Comparison of ENCODE assay signal across 20 cellular contexts in the genomic region with DNA sequence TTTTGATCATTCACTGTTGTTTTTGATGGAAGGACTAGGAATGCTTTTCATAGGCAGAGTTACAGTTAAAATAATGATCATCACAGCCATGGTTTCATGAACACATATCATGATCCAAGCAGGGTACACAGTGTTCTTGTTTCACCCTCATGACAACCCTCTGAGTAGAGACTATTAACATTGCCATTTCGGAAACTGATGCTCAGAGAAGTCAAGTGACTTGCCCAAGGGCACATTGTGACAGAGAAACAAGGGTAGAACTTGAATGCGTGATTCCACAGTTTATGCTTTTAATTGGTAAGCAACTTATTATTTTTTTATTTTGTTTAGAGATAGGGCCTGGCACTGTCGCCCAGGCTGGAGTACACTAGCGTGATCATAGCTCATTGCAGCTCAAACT.
DNase-seq lines count a peak whose midpoint lies in the region; ATAC-seq, FAIRE-seq and TF ChIP-seq lines count a peak whose summit lies in the region.
"Had no signal": no experiment of that assay in that cellular context is flagged by ENCODE, and none has a peak within 500 bp of the region (broad histone marks: within the 10 kb centered on the region; RNA-seq: fewer than 3 reads in every experiment).

No MANE protein-coding gene starts in this region.

- no peaks in the 10 kb centered on the region; a peak in 1 of 22 replicates for H3K9me3 ChIP-seq in BLaER1 treated with 17β-estradiol and CSF1 and Interleukin-3, amounts not matched to agents 10 nM and 100 nM (replicated peaks in 1 of 11)
- H3K9me3 ChIP-seq in endothelial cell of umbilical vein (replicated peaks; ENCODE audit: control insufficient read depth, insufficient read depth, low read length) (no peaks in the 10 kb centered on the region), osteoblast (ENCODE audit: low read depth, low read length) (no peaks in the 10 kb centered on the region)
- H3K9me3 ChIP-seq: BE2C had no signal

- no peak for DNase-seq in endothelial cell of umbilical vein (ENCODE audit: low read depth, low spot score)
- DNase-seq in osteoblast (ENCODE audit: insufficient read length, low spot score, missing footprints) = peak; percentile 78
- no peak for DNase-seq in occipital lobe (lab: John Stamatoyannopoulos, UW)
- no peak for DNase-seq in NCI-H345 (lab: John Stamatoyannopoulos, UW)
- DNase-seq: 8988T; ACHN; BE2C; C1 segment of cervical spinal cord; CD4-positive, alpha-beta memory T cell; CD4-positive, CD25-positive, alpha-beta regulatory T cell; CD8-positive, alpha-beta memory T cell; COR-L47; DMS79 treated with DMSO at 0.1 percent for 48 hours; GF-D8 had no signal

- H3K4me3 ChIP-seq in BLaER1 treated with 17β-estradiol and CSF1 and Interleukin-3, amounts not matched to agents 10 nM and 100 nM = no peak overlapping the region
- no peak overlapping the region for H3K4me3 ChIP-seq in endothelial cell of umbilical vein (replicated peaks in 1 of 3; ENCODE audit: insufficient read depth in 1 of 3, low read depth in 1 of 3, low read length in 3 of 3)
- H3K4me3 ChIP-seq in osteoblast (ENCODE audit: insufficient read depth, low read length) = no peak overlapping the region

- peak overlapping the region in 7 of 11 experiments; percentile 60 to 91 (median 80); a peak in 12 of 22 replicates for H3K4me2 ChIP-seq in BLaER1 treated with 17β-estradiol and CSF1 and Interleukin-3, amounts not matched to agents 10 nM and 100 nM
- H3K4me2 ChIP-seq in endothelial cell of umbilical vein (ENCODE audit: insufficient read depth, low read length) (no peak overlapping the region), osteoblast (ENCODE audit: insufficient read depth, low read length) (no peak overlapping the region)

- H3K9me1 ChIP-seq in endothelial cell of umbilical vein (replicated peaks; ENCODE audit: control insufficient read depth, extremely low read depth, insufficient read depth, low read length) = no peaks in the 10 kb centered on the region

- H2AFZ ChIP-seq in endothelial cell of umbilical vein (ENCODE audit: low read depth, low read length) = no peak overlapping the region
- H2AFZ ChIP-seq in osteoblast (ENCODE audit: low read length) = no peak overlapping the region

- no peak for ATAC-seq in HG03521 (IDR thresholded peaks at IDR 0.05; ENCODE audit: unreplicated experiment)

- no peak overlapping the region for H3K9ac ChIP-seq in BLaER1 treated with 17β-estradiol and CSF1 and Interleukin-3, amounts not matched to agents 10 nM and 100 nM
- H3K9ac ChIP-seq in endothelial cell of umbilical vein (replicated peaks; ENCODE audit: extremely low read depth, insufficient read depth, low read length) = no peak overlapping the region

- H3K79me2 ChIP-seq in endothelial cell of umbilical vein (ENCODE audit: control insufficient read depth, insufficient read depth, low read length) = no peaks in the 10 kb centered on the region
- H3K79me2 ChIP-seq in osteoblast (ENCODE audit: insufficient read depth, low read length) = no peaks in the 10 kb centered on the region

- CTCF ChIA-PET in endothelial cell of umbilical vein (lab: Charles Lee) = no interaction called here

- POLR2A ChIA-PET in endothelial cell of umbilical vein (lab: Charles Lee) = no interaction called here

- intact Hi-C loops in endothelial cell of umbilical vein (cut with micrococcal nuclease) = no loop called here

- H3K4me1 ChIP-seq in BLaER1 treated with 17β-estradiol and CSF1 and Interleukin-3, amounts not matched to agents 10 nM and 100 nM = peaks cover 53 to 67% (median 62%) of the 10 kb centered on the region in 10 experiments
- H3K4me1 ChIP-seq in endothelial cell of umbilical vein (ENCODE audit: control insufficient read depth, extremely low read depth, insufficient read depth, low read length) (no peaks in the 10 kb centered on the region), osteoblast (ENCODE audit: insufficient read depth, low read length) (peaks cover 6% of the 10 kb centered on the region)

- peak overlapping the region in 2 of 11 experiments; percentile 67; a peak in 3 of 22 replicates for H3K27ac ChIP-seq in BLaER1 treated with 17β-estradiol and CSF1 and Interleukin-3, amounts not matched to agents 10 nM and 100 nM
- no peak overlapping the region for H3K27ac ChIP-seq in endothelial cell of umbilical vein (ENCODE audit: insufficient read depth, low read depth, low read length)
- no peak overlapping the region for H3K27ac ChIP-seq in osteoblast (ENCODE audit: low read depth, low read length)

- TF ChIP-seq CTCF in endothelial cell of umbilical vein (IDR thresholded peaks at IDR 0.05; ENCODE audit: extremely low read depth in 1 of 2, insufficient read depth in 1 of 2, low read depth in 1 of 2, low read length in 2 of 2) = no peak
- no peak for TF ChIP-seq CTCF in osteoblast (IDR thresholded peaks at IDR 0.05; ENCODE audit: extremely low read depth, low read depth, low read length)

- H3K36me3 ChIP-seq in BLaER1 treated with 17β-estradiol and CSF1 and Interleukin-3, amounts not matched to agents 10 nM and 100 nM = peaks cover 0 to 20% (median 8%) of the 10 kb centered on the region in 11 experiments; a peak in 10 of 22 replicates
- peaks cover 0 to 2% of the 10 kb centered on the region in 2 experiments for H3K36me3 ChIP-seq in endothelial cell of umbilical vein (ENCODE audit: control insufficient read depth in 2 of 2, extremely low read depth in 1 of 2, insufficient read depth in 2 of 2, low read length in 2 of 2)
- no peaks in the 10 kb centered on the region for H3K36me3 ChIP-seq in osteoblast (ENCODE audit: insufficient read depth, low read length)
- H3K36me3 ChIP-seq: BE2C had no signal

- peak; percentile 12 for FAIRE-seq in endothelial cell of umbilical vein (lab: Jason Lieb, UNC)
- FAIRE-seq: A204.1, G401.6, GM12891, GM19239 had no signal

- no peak for TF ChIP-seq POLR2A in endothelial cell of umbilical vein (IDR thresholded peaks at IDR 0.05; ENCODE audit: low read depth, low read length)

- BruUV-seq in endothelial cell of umbilical vein (replicated peaks; lab: Mats Ljungman, UMichigan) = no TSS peak

- dilution Hi-C loops in endothelial cell of umbilical vein (cut with MboI; ENCODE audit: extremely low pct_ligation_motif_present, low sequenced_read_pairs) = no loop called here

- no peaks in the 10 kb centered on the region for H3K27me3 ChIP-seq in BLaER1 treated with 17β-estradiol and CSF1 and Interleukin-3, amounts not matched to agents 10 nM and 100 nM
- no peaks in the 10 kb centered on the region for H3K27me3 ChIP-seq in endothelial cell of umbilical vein (ENCODE audit: control insufficient read depth in 2 of 2, insufficient read depth in 2 of 2, low read length in 2 of 2)
- no peaks in the 10 kb centered on the region for H3K27me3 ChIP-seq in osteoblast (ENCODE audit: insufficient read depth, low read length)
- H3K27me3 ChIP-seq: BE2C had no signal

- 0 out of 22 replicates have a peak, but pooled peaks cover 0 to 11% (median 0%) of the 10 kb centered on the region in 11 experiments for H4K20me1 ChIP-seq in BLaER1 treated with 17β-estradiol and CSF1 and Interleukin-3, amounts not matched to agents 10 nM and 100 nM
- H4K20me1 ChIP-seq in endothelial cell of umbilical vein (replicated peaks; ENCODE audit: control insufficient read depth, extremely low read depth, insufficient read depth, low read length) = no peaks in the 10 kb centered on the region
- no peaks in the 10 kb centered on the region for H4K20me1 ChIP-seq in osteoblast (ENCODE audit: insufficient read depth, low read length)

TF ChIP-seq in endothelial cell of umbilical vein, 7 proteins besides CTCF, POLR2A, EP300 and RAD21:
- TF ChIP-seq POLR2AphosphoS5 (IDR thresholded peaks at IDR 0.05; ENCODE audit: insufficient read depth, low read depth, low read length) (no peak), MYC (IDR thresholded peaks at IDR 0.05; ENCODE audit: low read depth, low read length) (no peak), JUN (IDR thresholded peaks at IDR 0.05; ENCODE audit: borderline replicate concordance, insufficient read depth, insufficient read length, low read depth) (no peak), FOS (IDR thresholded peaks at IDR 0.05; ENCODE audit: borderline replicate concordance, insufficient read depth, low read length) (no peak)
- TF ChIP-seq, protein P1, sequence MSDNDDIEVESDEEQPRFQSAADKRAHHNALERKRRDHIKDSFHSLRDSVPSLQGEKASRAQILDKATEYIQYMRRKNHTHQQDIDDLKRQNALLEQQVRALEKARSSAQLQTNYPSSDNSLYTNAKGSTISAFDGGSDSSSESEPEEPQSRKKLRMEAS (IDR thresholded peaks at IDR 0.05; ENCODE audit: insufficient read depth, insufficient read length) = no peak

Comparison
In these comparisons a context has a peak if more than half of its experiments do, and no peak if none do; other contexts are left out.
1. H3K4me2 ChIP-seq: peak in BLaER1 treated with 17β-estradiol and CSF1 and Interleukin-3, amounts not matched to agents 10 nM and 100 nM (7 of 11); none in endothelial cell of umbilical vein (single experiment) and osteoblast (single experiment).